ENCODE assay signal across 8 cellular contexts in the genomic region with DNA sequence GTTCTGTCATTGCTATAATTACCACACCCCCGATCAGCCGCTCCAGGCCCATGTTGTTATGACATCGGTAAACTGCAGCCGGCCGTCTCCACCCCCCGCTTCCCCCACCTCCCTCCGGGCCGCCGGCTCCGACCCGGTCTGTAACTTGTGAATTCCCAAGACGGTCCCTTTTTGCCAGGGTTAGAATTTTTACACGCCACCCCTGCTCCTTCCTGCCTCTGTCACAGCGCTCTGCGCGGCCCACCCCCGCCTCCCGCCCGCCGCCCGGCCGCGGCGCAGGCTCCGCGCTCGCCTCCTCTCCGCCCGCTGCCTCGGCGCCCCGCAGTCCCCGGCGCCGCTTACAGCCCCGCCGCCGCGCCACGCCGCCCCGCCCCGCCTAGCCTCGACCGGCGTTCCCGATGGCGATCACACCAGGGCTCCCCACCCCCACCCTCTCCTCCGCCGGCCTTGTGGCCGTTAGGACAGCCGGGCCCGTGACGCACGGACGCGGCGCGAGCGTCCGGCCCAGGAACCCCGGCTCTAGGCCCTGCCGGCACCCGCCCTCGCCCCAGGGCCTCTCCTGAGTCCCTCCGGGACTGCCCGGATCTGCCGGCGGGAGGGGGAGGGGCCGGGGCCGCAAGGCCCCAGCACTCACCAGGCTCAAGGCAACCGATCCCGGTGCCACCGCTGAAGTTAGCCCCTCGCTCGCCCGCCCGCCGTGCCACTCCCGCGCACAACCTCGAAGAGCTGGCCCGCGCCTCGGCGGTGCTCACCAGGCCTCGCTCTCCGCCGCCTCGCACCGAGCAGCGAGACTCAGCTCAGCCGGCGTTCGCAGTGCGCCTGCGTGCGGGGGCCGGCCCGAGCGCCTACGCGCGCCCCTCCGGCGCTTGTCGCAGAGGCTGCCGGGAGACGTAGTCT. TPM values are rescaled to one million over a fixed set of nuclear protein-coding genes. Genes with fewer than 3 reads are reported as not detected.
DNase-seq lines count a peak whose midpoint lies in the region; ATAC-seq and TF ChIP-seq lines count a peak whose summit lies in the region.

KPNA1 (minus strand) TSS at position 817 of the 897 bp plus-strand sequence. CDS start 18,374 bp downstream, outside the sequence.

- intact Hi-C loops in ascending aorta (cut with DNase I) (loop anchor here (1.0 to 10.0 kb wide), 6 partner anchors 50 to 760 kb away; partner anchors contain the start of genes DTX3L, FAM162A, HSPBAP1 and MIX23), right cardiac atrium (cut with DNase I) (no loop called here), uterus (cut with DNase I; ENCODE audit: low total_unique reads) (no loop called here)

- peak; percentile 96 for TF ChIP-seq POLR2A in GM18505 (IDR thresholded peaks at IDR 0.05; ENCODE audit: borderline replicate concordance, extremely low read depth, insufficient read depth, insufficient read length)
- peak; percentile 85 to 99 for TF ChIP-seq POLR2A in uterus (IDR thresholded peaks at IDR 0.05)

- H3K4me3 ChIP-seq in ascending aorta = peak within 1 kb of the TSS; percentile 77 to 97
- peak within 1 kb of the TSS; percentile 58 for H3K4me3 ChIP-seq in right cardiac atrium (ENCODE audit: low read length)
- peak within 1 kb of the TSS; percentile 62 to 75 for H3K4me3 ChIP-seq in uterus

- TF ChIP-seq CTCF in ascending aorta (IDR thresholded peaks at IDR 0.05) = no peak
- TF ChIP-seq CTCF in uterus (IDR thresholded peaks at IDR 0.05) = peak in 2 of 4 experiments; percentile 5 to 14

- H3K9me3 Mint-ChIP-seq in T-helper 2 cell treated with Interferon-gamma antibody and Interleukin-4, amounts not matched to agents 5 μg/mL and 100 μg/mL, for 36 hours = no peaks in the 10 kb centered on the region

- H3K36me3 Mint-ChIP-seq in T-helper 2 cell treated with Interferon-gamma antibody and Interleukin-4, amounts not matched to agents 5 μg/mL and 100 μg/mL, for 36 hours (ENCODE audit: low read depth) = peaks cover 4% of the 10 kb centered on the region

- H3K27me3 ChIP-seq in ascending aorta = no peaks in the 10 kb centered on the region
- H3K27me3 ChIP-seq in right cardiac atrium (ENCODE audit: control insufficient read depth, insufficient read depth) = no peaks in the 10 kb centered on the region
- H3K27me3 ChIP-seq in uterus = no peaks in the 10 kb centered on the region

- DNase-seq in NCI-H1694 treated with DMSO at 0.1 percent for 48 hours (lab: John Stamatoyannopoulos, UW) (peak; percentile 73), ascending aorta (ENCODE audit: low spot score in 2 of 2) (peak; percentile 46 to 91), right cardiac atrium (peak; percentile 88 to 95 (median 94)), putamen (ENCODE audit: low spot score) (peak; percentile 91), uterus (peak; percentile 80 to 87)
- peak; percentile 91 for DNase-seq in T-helper 2 cell treated with Interferon-gamma antibody and Interleukin-4, amounts not matched to agents 5 μg/mL and 100 μg/mL, for 36 hours (ENCODE audit: low spot score)

- no peaks in the 10 kb centered on the region for H3K9me3 ChIP-seq in ascending aorta
- no peaks in the 10 kb centered on the region for H3K9me3 ChIP-seq in right cardiac atrium (ENCODE audit: control insufficient read depth, low read length)
- no peaks in the 10 kb centered on the region for H3K9me3 ChIP-seq in uterus

- peak within 1 kb of the TSS; percentile 88 for H3K4me3 Mint-ChIP-seq in T-helper 2 cell treated with Interferon-gamma antibody and Interleukin-4, amounts not matched to agents 5 μg/mL and 100 μg/mL, for 36 hours

- ATAC-seq in GM18505 (IDR thresholded peaks at IDR 0.05; ENCODE audit: unreplicated experiment) (peak; percentile 84), HG02938 (IDR thresholded peaks at IDR 0.05; ENCODE audit: unreplicated experiment) (peak; percentile 72), right cardiac atrium (peak; percentile 98 to 99)

- H3K36me3 ChIP-seq in ascending aorta (no peaks in the 10 kb centered on the region), uterus (no peaks in the 10 kb centered on the region)

- H3K27ac Mint-ChIP-seq in T-helper 2 cell treated with Interferon-gamma antibody and Interleukin-4, amounts not matched to agents 5 μg/mL and 100 μg/mL, for 36 hours = peak within 1 kb of the TSS; percentile 91

- H3K4me1 Mint-ChIP-seq in T-helper 2 cell treated with Interferon-gamma antibody and Interleukin-4, amounts not matched to agents 5 μg/mL and 100 μg/mL, for 36 hours (ENCODE audit: low read depth) = peaks cover 21% of the 10 kb centered on the region

- WGBS in right cardiac atrium = under 1% methylated on average over 109 of the region's 109 CpGs

- H3K27ac ChIP-seq in ascending aorta (peak within 1 kb of the TSS; percentile 92 to 98), right cardiac atrium (ENCODE audit: low read length) (peak within 1 kb of the TSS; percentile 84), uterus (peak within 1 kb of the TSS; percentile 94 to 95)

- H3K4me1 ChIP-seq in ascending aorta (peaks cover 6 to 21% of the 10 kb centered on the region in 2 donors), right cardiac atrium (ENCODE audit: control insufficient read depth, insufficient read depth, low read length) (peaks cover 6% of the 10 kb centered on the region), uterus (peaks cover 0 to 5% of the 10 kb centered on the region in 2 donors)

- peaks cover 2% of the 10 kb centered on the region for H3K27me3 Mint-ChIP-seq in T-helper 2 cell treated with Interferon-gamma antibody and Interleukin-4, amounts not matched to agents 5 μg/mL and 100 μg/mL, for 36 hours (ENCODE audit: low read depth)

RNA-seq across cellular contexts. Expression of gene KPNA1, which starts in this region (rescaled TPM):
- total RNA-seq in ascending aorta (21.1 TPM), right cardiac atrium (10 to 100 TPM; 50.1 to 66.9 (median 51.8) TPM), uterus (10 to 100 TPM; 37.4 to 88.3 (median 46.4) TPM)
- polyA plus RNA-seq in right cardiac atrium = 12.7 TPM

Comparison
In these comparisons a context has a peak if more than half of its experiments do, and no peak if none do; other contexts are left out.
1. Peak in every context shown above with its lines: DNase-seq, ATAC-seq, H3K4me3 ChIP-seq and H3K27ac ChIP-seq.